3 cellular contexts compared by ENCODE assay signal in the genomic region with DNA sequence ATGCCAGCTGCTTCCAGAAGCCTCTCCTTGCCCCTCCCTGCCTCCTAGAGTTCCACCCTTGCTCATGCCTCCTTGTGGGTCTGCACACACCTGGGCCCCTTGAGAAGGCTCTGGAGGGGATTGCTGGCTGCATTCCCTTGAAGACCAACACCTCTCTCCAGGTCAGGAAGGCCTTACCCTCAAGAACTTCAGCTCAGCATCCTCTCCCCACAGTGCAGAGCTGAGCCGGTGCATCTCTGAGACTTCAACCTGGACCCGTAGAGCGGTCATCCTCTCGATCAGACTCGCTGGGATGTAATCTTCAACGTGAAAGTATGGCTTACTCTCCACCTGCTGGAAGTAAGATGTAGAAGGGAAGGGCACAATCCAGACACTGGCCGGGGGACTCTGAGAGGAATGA.
"Had no signal": no experiment of that assay in that cellular context is flagged by ENCODE, and none has a peak within 500 bp of the region (broad histone marks: within the 10 kb centered on the region; RNA-seq: fewer than 3 reads in every experiment).

No MANE protein-coding gene starts in this region.

- H3K27ac ChIP-seq: HL-60 had no signal

- H3K4me3 ChIP-seq: K562 had no signal

- DNase-seq: IMR-90 had no signal
